Comparison of ENCODE assay signal across 25 cellular contexts in genomic region chr3:13307041-13307440, GRCh38.
"Had no signal": no experiment of that assay in that cellular context is flagged by ENCODE, and none has a peak within 500 bp of the region (broad histone marks: within the 10 kb centered on the region; RNA-seq: fewer than 3 reads in every experiment).

No MANE protein-coding gene starts in this region.

- H3K4me1 ChIP-seq: SJSA1 had no signal

- H3K27ac ChIP-seq: body of pancreas, SJSA1 had no signal

- H3K36me3 Mint-ChIP-seq: activated naive CD4-positive, alpha-beta T cell treated with anti-CD3 and anti-CD28 coated beads, Interleukin-2, amount 50 U/mL, for 24 hours had no signal

- H3K27me3 Mint-ChIP-seq: activated naive CD4-positive, alpha-beta T cell treated with anti-CD3 and anti-CD28 coated beads, Interleukin-2, amount 50 U/mL, for 24 hours; activated T-cell treated with anti-CD3 and anti-CD28 coated beads, Interleukin-2, amount 50 U/mL, for 24 hours had no signal

- DNase-seq: activated CD4-positive, alpha-beta T cell treated with anti-CD3 and anti-CD28 coated beads for 4 hours; activated CD4-positive, alpha-beta T cell treated with anti-CD3 and anti-CD28 coated beads, Interleukin-2, amount 50 U/mL, for 4 hours; activated CD8-positive, alpha-beta T cell treated with anti-CD3 and anti-CD28 coated beads, Interleukin-2, amount 10 ng/mL, durations not matched to agents 7 days and 5 days; activated effector memory CD4-positive, alpha-beta T cell treated with Interleukin-2 at 50 U/mL for 16 hours; activated naive CD4-positive, alpha-beta T cell; activated T-cell treated with anti-CD3 and anti-CD28 coated beads, Interleukin-2, amount 50 U/mL, for 24 hours; KG1; NCI-H1092; NCI-H1417; NCI-H1930; NCI-H2107; NCI-H2171 treated with DMSO at 0.1 percent for 48 hours; NCI-H226; NCI-H526; NCI-H82; NK-92 treated with Interleukin-12 subunit alpha and Interleukin-12 subunit beta, amount 100 ng/mL, for 24 hours; OCI-M1; RPMI8226; SHP77; SW 1271 had no signal

- H3K4me3 Mint-ChIP-seq: activated CD8-positive, alpha-beta T cell treated with anti-CD3 and anti-CD28 coated beads, Interleukin-2, amount 10 ng/mL, durations not matched to agents 7 days and 5 days; activated naive CD4-positive, alpha-beta T cell treated with anti-CD3 and anti-CD28 coated beads, Interleukin-2, amount 50 U/mL, for 24 hours; activated T-cell treated with anti-CD3 and anti-CD28 coated beads, Interleukin-2, amount 50 U/mL, for 24 hours; activated T-helper 1 cell treated with anti-CD3 and anti-CD28 coated beads, Interleukin-12 subunit alpha, Interleukin-12 subunit beta, Interleukin-2, Interleukin-4 antibody, amounts not matched to agents 30 ng/mL and 10 ng/mL and 1 ng/mL, durations not matched to agents 14 hours and 24 hours and 36 hours; central memory CD8-positive, alpha-beta T cell had no signal

- H3K9me3 ChIP-seq: body of pancreas, SJSA1 had no signal

- H3K9me3 Mint-ChIP-seq: activated naive CD4-positive, alpha-beta T cell treated with anti-CD3 and anti-CD28 coated beads, Interleukin-2, amount 50 U/mL, for 24 hours; activated T-cell treated with anti-CD3 and anti-CD28 coated beads, Interleukin-2, amount 50 U/mL, for 24 hours; activated T-helper 1 cell treated with anti-CD3 and anti-CD28 coated beads, Interleukin-12 subunit alpha, Interleukin-12 subunit beta, Interleukin-2, Interleukin-4 antibody, amounts not matched to agents 30 ng/mL and 10 ng/mL and 1 ng/mL, durations not matched to agents 14 hours and 24 hours and 36 hours; central memory CD8-positive, alpha-beta T cell had no signal

- H3K27ac Mint-ChIP-seq: activated CD8-positive, alpha-beta T cell treated with anti-CD3 and anti-CD28 coated beads, Interleukin-2, amount 10 ng/mL, durations not matched to agents 7 days and 5 days; activated naive CD4-positive, alpha-beta T cell treated with anti-CD3 and anti-CD28 coated beads, Interleukin-2, amount 50 U/mL, for 24 hours; activated T-cell treated with anti-CD3 and anti-CD28 coated beads, Interleukin-2, amount 50 U/mL, for 24 hours; activated T-helper 1 cell treated with anti-CD3 and anti-CD28 coated beads, Interleukin-12 subunit alpha, Interleukin-12 subunit beta, Interleukin-2, Interleukin-4 antibody, amounts not matched to agents 30 ng/mL and 10 ng/mL and 1 ng/mL, durations not matched to agents 14 hours and 24 hours and 36 hours had no signal

- H3K36me3 ChIP-seq: SJSA1 had no signal

- H3K4me3 ChIP-seq: body of pancreas, SJSA1 had no signal
